In the genomic region with DNA sequence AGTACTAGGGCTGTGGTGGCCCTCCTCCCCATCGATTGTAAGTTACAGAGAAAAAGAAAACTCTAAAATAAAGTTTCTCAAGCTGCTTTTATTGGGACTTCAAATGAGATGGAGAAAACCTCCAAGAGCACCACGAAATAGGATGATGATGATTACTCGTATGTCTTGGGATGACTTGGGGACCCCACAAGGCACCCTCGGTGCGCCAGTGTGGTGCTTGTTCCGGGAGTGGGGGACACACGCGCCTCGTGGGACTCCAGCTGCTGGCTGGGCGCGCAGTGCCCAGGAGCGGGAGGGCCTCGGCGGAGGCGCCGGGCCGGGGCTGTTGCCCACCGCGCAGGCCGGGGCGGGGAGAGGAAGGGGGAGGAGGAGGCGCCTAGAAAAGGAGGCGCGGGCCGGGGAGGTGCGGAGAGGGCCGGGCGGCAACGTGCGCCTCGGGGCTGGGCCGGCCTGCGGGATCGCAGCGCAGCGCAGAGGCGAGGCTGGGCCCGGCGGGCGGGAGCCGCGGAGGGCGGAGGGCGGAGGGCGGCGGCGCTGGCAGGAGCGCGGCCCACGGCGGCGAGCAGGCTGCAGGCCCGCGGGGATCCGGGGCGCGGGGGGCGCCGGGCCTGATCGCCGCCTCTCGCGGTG, we compare ENCODE assay signal across 10 cellular contexts. TPM values are rescaled to one million over a fixed set of nuclear protein-coding genes. Genes with fewer than 3 reads are reported as not detected.
DNase-seq lines count a peak whose midpoint lies in the region; ATAC-seq and TF ChIP-seq lines count a peak whose summit lies in the region.
"Had no signal": no experiment of that assay in that cellular context is flagged by ENCODE, and none has a peak within 500 bp of the region (broad histone marks: within the 10 kb centered on the region; RNA-seq: fewer than 3 reads in every experiment).

A gene with protein sequence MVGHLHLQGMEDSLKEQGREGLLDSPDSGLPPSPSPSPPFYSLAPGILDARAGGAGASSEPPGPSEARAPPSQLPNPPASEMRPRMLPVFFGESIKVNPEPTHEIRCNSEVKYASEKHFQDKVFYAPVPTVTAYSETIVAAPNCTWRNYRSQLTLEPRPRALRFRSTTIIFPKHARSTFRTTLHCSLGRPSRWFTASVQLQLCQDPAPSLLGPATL (plus strand): TSS at position 408 of the 630 bp plus-strand sequence. CDS start 337 bp downstream, outside the sequence.

- H3K27ac ChIP-seq in brain microvascular endothelial cell, result no peak within 1 kb of the TSS

- peak; percentile 10 to 48 (median 47) for DNase-seq in NCI-H1417 (lab: John Stamatoyannopoulos, UW)
- DNase-seq in NCI-H1417 treated with DMSO at 0.1 percent for 48 hours (lab: John Stamatoyannopoulos, UW), result no peak
- no peak for DNase-seq in brain microvascular endothelial cell
- no peak for DNase-seq in kidney epithelial cell (ENCODE audit: low read depth)
- DNase-seq in stimulated activated naive B cell treated with anti-CD40 and anti-IgM and Interleukin-4, amounts not matched to agents 10 μg/mL and 1 μg/mL and 100 μg/mL, for 72 hours, result no peak
- DNase-seq in NCI-H345 (lab: John Stamatoyannopoulos, UW), result no peak
- no peak for DNase-seq in SW480 (ENCODE audit: low spot score)
- DNase-seq: ACHN had no signal

- H3K4me3 ChIP-seq in brain microvascular endothelial cell (ENCODE audit: low read depth, low read length), result peak within 1 kb of the TSS; percentile 48
- peak within 1 kb of the TSS; percentile 19 for H3K4me3 ChIP-seq in kidney epithelial cell (ENCODE audit: low read depth, low read length)

- TF ChIP-seq CTCF in brain microvascular endothelial cell (IDR thresholded peaks at IDR 0.05; ENCODE audit: low read depth, low read length, missing control alignments) (no peak), kidney epithelial cell (IDR thresholded peaks at IDR 0.05; ENCODE audit: insufficient read depth, low read length, poor library complexity, severe bottlenecking) (no peak)

- H3K27ac Mint-ChIP-seq in stimulated activated naive B cell treated with anti-CD40 and anti-IgM and Interleukin-4, amounts not matched to agents 10 μg/mL and 1 μg/mL and 100 μg/mL, for 72 hours, result peak within 1 kb of the TSS; percentile 77
- H3K27ac Mint-ChIP-seq: T-helper 2 cell treated with Interferon-gamma antibody and Interleukin-4, amounts not matched to agents 5 μg/mL and 100 μg/mL, for 36 hours had no signal

- H3K36me3 Mint-ChIP-seq in stimulated activated naive B cell treated with anti-CD40 and anti-IgM and Interleukin-4, amounts not matched to agents 10 μg/mL and 1 μg/mL and 100 μg/mL, for 72 hours, result no peaks in the 10 kb centered on the region

- in situ Hi-C loops in brain microvascular endothelial cell (cut with HindIII; ENCODE audit: low pct_ligation_motif_present, low sequenced_read_pairs), result no loop called here

- no peaks in the 10 kb centered on the region for H3K9me3 Mint-ChIP-seq in stimulated activated naive B cell treated with anti-CD40 and anti-IgM and Interleukin-4, amounts not matched to agents 10 μg/mL and 1 μg/mL and 100 μg/mL, for 72 hours
- H3K9me3 Mint-ChIP-seq: T-helper 2 cell treated with Interferon-gamma antibody and Interleukin-4, amounts not matched to agents 5 μg/mL and 100 μg/mL, for 36 hours had no signal

- peaks cover 38% of the 10 kb centered on the region for H3K27me3 ChIP-seq in brain microvascular endothelial cell (replicated peaks)
- H3K27me3 ChIP-seq in kidney epithelial cell (ENCODE audit: control insufficient read depth, insufficient read depth, low read length), result peaks cover 37% of the 10 kb centered on the region

- ATAC-seq in stimulated activated naive B cell treated with anti-CD40 and anti-IgM and Interleukin-4, amounts not matched to agents 10 μg/mL and 1 μg/mL and 100 μg/mL, for 72 hours (replicated peaks), result peak; percentile 36 to 42
- ATAC-seq in HG02840 (IDR thresholded peaks at IDR 0.05; ENCODE audit: low FRiP score, unreplicated experiment), result no peak

- H3K4me1 Mint-ChIP-seq in stimulated activated naive B cell treated with anti-CD40 and anti-IgM and Interleukin-4, amounts not matched to agents 10 μg/mL and 1 μg/mL and 100 μg/mL, for 72 hours, result peaks cover 9 to 23% of the 10 kb centered on the region in 2 donors

- no peaks in the 10 kb centered on the region for H3K36me3 ChIP-seq in brain microvascular endothelial cell (replicated peaks)
- no peaks in the 10 kb centered on the region for H3K36me3 ChIP-seq in kidney epithelial cell (ENCODE audit: control insufficient read depth, insufficient read depth, low read length)

- peak within 1 kb of the TSS in 1 of 2 donors; percentile 25 for H3K4me3 Mint-ChIP-seq in stimulated activated naive B cell treated with anti-CD40 and anti-IgM and Interleukin-4, amounts not matched to agents 10 μg/mL and 1 μg/mL and 100 μg/mL, for 72 hours
- H3K4me3 Mint-ChIP-seq: T-helper 2 cell treated with Interferon-gamma antibody and Interleukin-4, amounts not matched to agents 5 μg/mL and 100 μg/mL, for 36 hours had no signal

- peaks cover 58 to 61% of the 10 kb centered on the region in 2 donors for H3K27me3 Mint-ChIP-seq in stimulated activated naive B cell treated with anti-CD40 and anti-IgM and Interleukin-4, amounts not matched to agents 10 μg/mL and 1 μg/mL and 100 μg/mL, for 72 hours

RNA-seq across cellular contexts. Expression of the gene that starts here (rescaled TPM):
- 0.48 and 0.54 TPM in 2 replicates for total RNA-seq in kidney epithelial cell

Comparison
In these comparisons a context has a peak if more than half of its experiments do, and no peak if none do; other contexts are left out.
1. DNase-seq: peak in NCI-H1417 (3 of 3); none in NCI-H1417 treated with DMSO at 0.1 percent for 48 hours (single experiment), brain microvascular endothelial cell (single experiment), kidney epithelial cell (single experiment), stimulated activated naive B cell treated with anti-CD40 and anti-IgM and Interleukin-4, amounts not matched to agents 10 μg/mL and 1 μg/mL and 100 μg/mL, for 72 hours (single experiment), NCI-H345 (single experiment) and SW480 (single experiment).